In the genomic region with DNA sequence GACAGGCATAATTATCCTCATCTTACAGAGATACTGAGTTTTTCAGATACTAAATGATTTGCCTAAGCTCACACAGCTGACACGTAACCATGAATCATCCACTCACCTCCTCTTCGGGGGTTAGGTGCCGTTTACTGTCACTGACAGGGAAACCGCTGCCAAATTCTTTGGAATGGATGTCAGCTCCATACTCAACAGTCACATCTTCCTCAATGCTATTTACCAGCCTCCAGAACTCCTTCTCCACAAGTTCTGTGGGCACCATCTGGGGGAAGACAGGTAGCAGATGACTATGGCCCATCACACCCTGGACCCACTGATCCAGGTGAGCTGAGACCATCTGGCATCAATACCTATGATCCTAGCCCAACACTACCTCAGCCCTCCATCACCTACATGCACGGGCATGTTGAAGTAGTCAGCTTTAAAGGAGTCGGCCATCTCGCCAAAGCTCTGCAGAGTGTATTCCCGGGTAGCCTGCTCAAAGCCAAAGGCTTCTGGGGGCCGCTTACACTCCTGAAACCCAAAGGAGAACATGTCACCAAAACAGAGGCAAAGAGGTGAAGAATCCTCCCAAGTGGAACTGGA, we compare ENCODE assay signal across 26 cellular contexts. TPM values are rescaled to one million over a fixed set of nuclear protein-coding genes. Genes with fewer than 3 reads are reported as not detected.
DNase-seq lines count a peak whose midpoint lies in the region; ATAC-seq and TF ChIP-seq lines count a peak whose summit lies in the region.
"Had no signal": no experiment of that assay in that cellular context is flagged by ENCODE, and none has a peak within 500 bp of the region (broad histone marks: within the 10 kb centered on the region; RNA-seq: fewer than 3 reads in every experiment).

No MANE protein-coding gene starts in this region.

- no peaks in the 10 kb centered on the region for H3K79me2 ChIP-seq in H9 (ENCODE audit: insufficient read depth, low read length)

- no peak overlapping the region; a peak in 2 of 7 replicates for H3K27ac Mint-ChIP-seq in H9
- H3K27ac Mint-ChIP-seq: activated B cell treated with CpG ODN at 0.5 μM for 24 hours; activated naive CD8-positive, alpha-beta T cell treated with anti-CD3 and anti-CD28 coated beads, Interleukin-2, amount 50 U/mL, for 24 hours; GM23338; nephron had no signal

- H3K9me3 ChIP-seq in esophagus muscularis mucosa (no peaks in the 10 kb centered on the region), H9 (ENCODE audit: control insufficient read depth, low read depth, low read length) (no peaks in the 10 kb centered on the region)
- H3K9me3 ChIP-seq: gastrocnemius medialis, ovary, testis had no signal

- H2AK5ac ChIP-seq in H9 (ENCODE audit: insufficient read length, low read length), result no peak overlapping the region

- no peak overlapping the region for H3K9ac ChIP-seq in H9 (ENCODE audit: extremely low read depth, insufficient read length, low read length)

- peak; percentile 67 for DNase-seq in A172 (ENCODE audit: low spot score)
- peak; percentile 57 for DNase-seq in EL
- DNase-seq in RKO (ENCODE audit: low spot score), result peak; percentile 40
- peak; percentile 86 to 91 for DNase-seq in foreskin keratinocyte
- DNase-seq in NCI-H2227 treated with DMSO at 0.1 percent for 48 hours (lab: John Stamatoyannopoulos, UW), result no peak
- no peak for DNase-seq in esophagus muscularis mucosa (ENCODE audit: extremely low spot score)
- DNase-seq in H9, result no peak
- DNase-seq: activated B cell treated with CpG ODN at 0.5 μM for 24 hours; activated CD4-positive, alpha-beta T cell treated with anti-CD3 and anti-CD28 coated beads, Interleukin-2, amount 50 U/mL, for 48 hours; activated effector memory CD4-positive, alpha-beta T cell treated with anti-CD3 and anti-CD28 coated beads, Interleukin-2, amount 50 U/mL, for 16 hours; activated naive CD8-positive, alpha-beta T cell treated with anti-CD3 and anti-CD28 coated beads, Interleukin-2, amount 50 U/mL, for 24 hours; effector CD4-positive, alpha-beta T cell; gastrocnemius medialis; islet precursor cell; NCI-H1694 treated with DMSO at 0.1 percent for 48 hours; NCI-H774; ovary; right cardiac atrium; SHP77; stimulated activated CD4-positive, alpha-beta T cell treated with anti-CD3 and anti-CD28 coated beads, Interleukin-12 subunit alpha, Interleukin-12 subunit beta, amount 100 ng/mL, for 4 hours; stimulated activated CD4-positive, alpha-beta T cell treated with anti-CD3 and anti-CD28 coated beads, Interleukin-4, amount 100 ng/mL, for 24 hours; stimulated activated naive CD4-positive, alpha-beta T cell; testis had no signal

- no peak overlapping the region for H2BK120ac ChIP-seq in H9 (ENCODE audit: low read depth, low read length, poor library complexity, severe bottlenecking)

- ATAC-seq in foreskin keratinocyte, result peak; percentile 91
- ATAC-seq: activated naive CD8-positive, alpha-beta T cell treated with anti-CD3 and anti-CD28 coated beads, Interleukin-2, amount 50 U/mL, for 24 hours; gastrocnemius medialis; GM23338; right cardiac atrium had no signal

- H2BK20ac ChIP-seq in H9 (ENCODE audit: low read depth, low read length, poor library complexity, severe bottlenecking), result no peak overlapping the region

- H3T11ph ChIP-seq in H9 (ENCODE audit: low read length), result no peak overlapping the region

- H3K27ac ChIP-seq in foreskin keratinocyte, result no peak overlapping the region
- H3K27ac ChIP-seq in esophagus muscularis mucosa (replicated peaks in 1 of 4), result no peak overlapping the region
- H3K27ac ChIP-seq in H9 (ENCODE audit: insufficient read length, low read depth, low read length), result no peak overlapping the region
- H3K27ac ChIP-seq: C4-2B, ovary, testis had no signal

- intact Hi-C loops in esophagus muscularis mucosa (cut with DNase I), result no loop called here

- no peak overlapping the region for H2BK12ac ChIP-seq in H9 (ENCODE audit: insufficient read length, low read depth, low read length)

- H3K9me3 Mint-ChIP-seq in H9, result peaks cover 7 to 45% of the 10 kb centered on the region in 2 experiments
- H3K9me3 Mint-ChIP-seq: activated B cell treated with CpG ODN at 0.5 μM for 24 hours; activated naive CD8-positive, alpha-beta T cell treated with anti-CD3 and anti-CD28 coated beads, Interleukin-2, amount 50 U/mL, for 24 hours; GM23338 had no signal

- no peak overlapping the region for H3K4me3 Mint-ChIP-seq in H9
- H3K4me3 Mint-ChIP-seq: activated B cell treated with CpG ODN at 0.5 μM for 24 hours; activated naive CD8-positive, alpha-beta T cell treated with anti-CD3 and anti-CD28 coated beads, Interleukin-2, amount 50 U/mL, for 24 hours; GM23338; nephron had no signal

- H3K79me1 ChIP-seq in H9 (ENCODE audit: insufficient read depth, low read depth, low read length, poor library complexity, severe bottlenecking), result no peaks in the 10 kb centered on the region

- no peak for TF ChIP-seq EP300 in esophagus muscularis mucosa (IDR thresholded peaks at IDR 0.05)

- H3K27me3 ChIP-seq in foreskin keratinocyte, result no peaks in the 10 kb centered on the region
- no peaks in the 10 kb centered on the region for H3K27me3 ChIP-seq in esophagus muscularis mucosa
- no peaks in the 10 kb centered on the region for H3K27me3 ChIP-seq in H9 (ENCODE audit: insufficient read depth, low read length)
- H3K27me3 ChIP-seq: gastrocnemius medialis, ovary, testis had no signal

- no peak overlapping the region for H2BK15ac ChIP-seq in H9 (ENCODE audit: low read depth, low read length)

- no peak overlapping the region for H4K5ac ChIP-seq in H9 (ENCODE audit: insufficient read length, low read depth, low read length)

- H3K18ac ChIP-seq in H9 (ENCODE audit: insufficient read length, low read depth, low read length), result no peak overlapping the region

- H3K56ac ChIP-seq in H9 (ENCODE audit: insufficient read length, low read depth, low read length), result no peak overlapping the region

- no peak overlapping the region for H3K4me2 ChIP-seq in H9 (ENCODE audit: insufficient read depth, insufficient read length, low read length)
- H3K4me2 ChIP-seq: GM23338 had no signal

- TF ChIP-seq POLR2A in esophagus muscularis mucosa (IDR thresholded peaks at IDR 0.05; ENCODE audit: low read depth), result no peak

- no peak overlapping the region for H2BK5ac ChIP-seq in H9 (ENCODE audit: insufficient read length, low read length)

- no peak overlapping the region for H3K4ac ChIP-seq in H9 (ENCODE audit: low read depth, low read length)

- H3K23ac ChIP-seq in H9 (ENCODE audit: insufficient read length, low read depth, low read length), result no peak overlapping the region

- no peak for TF ChIP-seq CTCF in foreskin keratinocyte (conservative IDR thresholded peaks at IDR 0.05)
- TF ChIP-seq CTCF in esophagus muscularis mucosa (IDR thresholded peaks at IDR 0.05), result no peak
- TF ChIP-seq CTCF in H9 (conservative IDR thresholded peaks at IDR 0.05), result no peak

- H3K4me1 ChIP-seq in foreskin keratinocyte, result peaks cover 5% of the 10 kb centered on the region
- H3K4me1 ChIP-seq in esophagus muscularis mucosa, result no peaks in the 10 kb centered on the region
- no peaks in the 10 kb centered on the region for H3K4me1 ChIP-seq in H9 (ENCODE audit: insufficient read depth, low read length)
- H3K4me1 ChIP-seq: testis had no signal

- H3K36me3 Mint-ChIP-seq in H9 (ENCODE audit: insufficient read depth in 1 of 3, low read depth in 3 of 3), result peaks cover 63 to 80% (median 79%) of the 10 kb centered on the region in 3 experiments

- no peaks in the 10 kb centered on the region for H4K20me1 ChIP-seq in H9 (ENCODE audit: control insufficient read depth, insufficient read depth, insufficient read length)

- no peaks in the 10 kb centered on the region for H3K4me1 Mint-ChIP-seq in H9
- H3K4me1 Mint-ChIP-seq: activated B cell treated with CpG ODN at 0.5 μM for 24 hours; activated naive CD8-positive, alpha-beta T cell treated with anti-CD3 and anti-CD28 coated beads, Interleukin-2, amount 50 U/mL, for 24 hours; GM23338; nephron had no signal

- no peak overlapping the region for H2AFZ ChIP-seq in H9 (ENCODE audit: low read length)
- H2AFZ ChIP-seq: GM23338 had no signal

- H4K91ac ChIP-seq in H9 (ENCODE audit: insufficient read length, low read depth, low read length), result no peak overlapping the region

- no peaks in the 10 kb centered on the region; the same call in 1 of the 2 replicates for H3K27me3 Mint-ChIP-seq in H9 (ENCODE audit: low read depth)
- H3K27me3 Mint-ChIP-seq: activated B cell treated with CpG ODN at 0.5 μM for 24 hours; activated naive CD8-positive, alpha-beta T cell treated with anti-CD3 and anti-CD28 coated beads, Interleukin-2, amount 50 U/mL, for 24 hours had no signal

- no peak overlapping the region for H3K14ac ChIP-seq in H9 (ENCODE audit: insufficient read depth, low read length)

- 90% methylated on average over 7 of the region's 9 CpGs for WGBS in esophagus muscularis mucosa
- no CpG with 5 or more reads among the region's 9 CpGs for WGBS in H9 (ENCODE audit: extremely low coverage, insufficient read length, low lambda C conversion rate)

- no peak overlapping the region for H4K8ac ChIP-seq in H9 (replicated peaks; ENCODE audit: insufficient read length, low read depth, low read length)

- peaks cover 39 to 96% (median 86%) of the 10 kb centered on the region in 4 donors for H3K36me3 ChIP-seq in esophagus muscularis mucosa
- H3K36me3 ChIP-seq: ovary had no signal

- H3K4me3 ChIP-seq in esophagus muscularis mucosa, result no peak overlapping the region
- H3K4me3 ChIP-seq: gastrocnemius medialis, GM23338, ovary, testis had no signal

- H3K23me2 ChIP-seq in H9 (ENCODE audit: insufficient read length, low read depth, low read length, poor library complexity, severe bottlenecking), result no peaks in the 10 kb centered on the region

RNA-seq across cellular contexts. Expression of a gene that starts 13.5 kb away (rescaled TPM):
- total RNA-seq in A172 (2014; rRNA removed; shearing (Covaris generic)), result 41.9 and 58.7 TPM in 2 replicates
- total RNA-seq in foreskin keratinocyte (40.2 and 49.2 TPM in 2 replicates), esophagus muscularis mucosa (100 to 1,000 TPM in 2 of 4 donors, 10 to 100 TPM in 2; 64.8 to 128 (median 85.2) TPM), H9 (2021) (98.7 and 105 TPM in 2 replicates)
- polyA plus RNA-seq in foreskin keratinocyte, result 13.5 TPM in 2 replicates

Comparison
In these comparisons a context has a peak if more than half of its experiments do, and no peak if none do; other contexts are left out.
1. DNase-seq: peak in A172 (single experiment), EL (single experiment), RKO (single experiment) and foreskin keratinocyte (2 of 2); none in NCI-H2227 treated with DMSO at 0.1 percent for 48 hours (single experiment), esophagus muscularis mucosa (single experiment) and H9 (single experiment).